In genomic region chr9:110916361-110916760, GRCh38 we compare ENCODE assay signal across 23 cellular contexts.
"Had no signal": no experiment of that assay in that cellular context is flagged by ENCODE, and none has a peak within 500 bp of the region (broad histone marks: within the 10 kb centered on the region; RNA-seq: fewer than 3 reads in every experiment).

No MANE protein-coding gene starts in this region.

- DNase-seq: activated B cell treated with CpG ODN at 0.5 μM for 24 hours; activated CD4-positive, alpha-beta T cell treated with anti-CD3 and anti-CD28 coated beads for 4 hours; activated CD4-positive, alpha-beta T cell treated with anti-CD3 and anti-CD28 coated beads, Interleukin-2, amount 50 U/mL, for 48 hours; activated CD8-positive, alpha-beta memory T cell treated with anti-CD3 and anti-CD28 coated beads, Interleukin-2, amount 50 U/mL, for 48 hours; activated naive CD4-positive, alpha-beta T cell treated with anti-CD3 and anti-CD28 coated beads for 36 hours; activated naive CD8-positive, alpha-beta T cell treated with anti-CD3 and anti-CD28 coated beads, Interleukin-2, amount 10 ng/mL, durations not matched to agents 7 days and 5 days; activated T-cell treated with anti-CD3 and anti-CD28 coated beads, Interleukin-2, amount 50 U/mL, for 4 hours; amniotic stem cell; cerebellar nuclear complex; cortex of kidney; endodermal cell; foreskin melanocyte; immature natural killer cell; left ventricle myocardium inferior; naive thymus-derived CD4-positive, alpha-beta T cell; occipital lobe; stimulated activated CD4-positive, alpha-beta T cell treated with anti-CD3 and anti-CD28 coated beads, Interleukin-15, amount 100 ng/mL, for 24 hours; transverse colon had no signal

- H3K27me3 ChIP-seq: transverse colon had no signal

- H3K27ac Mint-ChIP-seq: activated B cell treated with CpG ODN at 0.5 μM for 24 hours; activated naive CD4-positive, alpha-beta T cell treated with anti-CD3 and anti-CD28 coated beads for 36 hours; activated naive CD8-positive, alpha-beta T cell treated with anti-CD3 and anti-CD28 coated beads, Interleukin-2, amount 10 ng/mL, durations not matched to agents 7 days and 5 days; activated T-helper 2 cell treated with anti-CD3 and anti-CD28 coated beads, Interferon-gamma antibody, Interleukin-2, Interleukin-4, amounts not matched to agents 10 μg/mL and 5 μg/mL and 100 μg/mL, durations not matched to agents 14 hours and 24 hours and 36 hours; endodermal cell; immature natural killer cell; naive thymus-derived CD4-positive, alpha-beta T cell; stimulated activated memory B cell treated with anti-CD40 and anti-IgM and Interleukin-4, amounts not matched to agents 10 μg/mL and 1 μg/mL and 100 μg/mL, for 72 hours had no signal

- H3K9me3 ChIP-seq: transverse colon had no signal

- H3K27me3 Mint-ChIP-seq: activated B cell treated with CpG ODN at 0.5 μM for 24 hours; activated naive CD8-positive, alpha-beta T cell treated with anti-CD3 and anti-CD28 coated beads, Interleukin-2, amount 10 ng/mL, durations not matched to agents 7 days and 5 days; stimulated activated memory B cell treated with anti-CD40 and anti-IgM and Interleukin-4, amounts not matched to agents 10 μg/mL and 1 μg/mL and 100 μg/mL, for 72 hours had no signal

- H3K4me3 ChIP-seq: left ventricle myocardium inferior, smooth muscle cell, transverse colon had no signal

- H3K4me1 Mint-ChIP-seq: activated B cell treated with CpG ODN at 0.5 μM for 24 hours; activated naive CD8-positive, alpha-beta T cell treated with anti-CD3 and anti-CD28 coated beads, Interleukin-2, amount 10 ng/mL, durations not matched to agents 7 days and 5 days; immature natural killer cell; stimulated activated memory B cell treated with anti-CD40 and anti-IgM and Interleukin-4, amounts not matched to agents 10 μg/mL and 1 μg/mL and 100 μg/mL, for 72 hours had no signal

- H3K9me3 Mint-ChIP-seq: activated T-helper 2 cell treated with anti-CD3 and anti-CD28 coated beads, Interferon-gamma antibody, Interleukin-2, Interleukin-4, amounts not matched to agents 10 μg/mL and 5 μg/mL and 100 μg/mL, durations not matched to agents 14 hours and 24 hours and 36 hours; neural crest cell had no signal

- H3K36me3 ChIP-seq: left ventricle myocardium inferior, transverse colon had no signal

- H3K27ac ChIP-seq: left ventricle myocardium inferior, transverse colon had no signal

- ATAC-seq: activated T-cell treated with anti-CD3 and anti-CD28 coated beads, Interleukin-2, amount 50 U/mL, for 4 hours; naive thymus-derived CD4-positive, alpha-beta T cell; sciatic nerve; stimulated activated memory B cell treated with anti-CD40 and anti-IgM and Interleukin-4, amounts not matched to agents 10 μg/mL and 1 μg/mL and 100 μg/mL, for 72 hours had no signal

- H3K4me3 Mint-ChIP-seq: activated B cell treated with CpG ODN at 0.5 μM for 24 hours; activated naive CD4-positive, alpha-beta T cell treated with anti-CD3 and anti-CD28 coated beads for 36 hours; activated naive CD8-positive, alpha-beta T cell treated with anti-CD3 and anti-CD28 coated beads, Interleukin-2, amount 10 ng/mL, durations not matched to agents 7 days and 5 days; activated T-cell treated with anti-CD3 and anti-CD28 coated beads, Interleukin-2, amount 50 U/mL, for 4 hours; endodermal cell; immature natural killer cell; naive thymus-derived CD4-positive, alpha-beta T cell; neural crest cell; stimulated activated memory B cell treated with anti-CD40 and anti-IgM and Interleukin-4, amounts not matched to agents 10 μg/mL and 1 μg/mL and 100 μg/mL, for 72 hours had no signal

- H3K4me1 ChIP-seq: left ventricle myocardium inferior had no signal

- H3K4me2 ChIP-seq: smooth muscle cell had no signal

- H3K36me3 Mint-ChIP-seq: activated naive CD8-positive, alpha-beta T cell treated with anti-CD3 and anti-CD28 coated beads, Interleukin-2, amount 10 ng/mL, durations not matched to agents 7 days and 5 days; immature natural killer cell; naive thymus-derived CD4-positive, alpha-beta T cell; stimulated activated memory B cell treated with anti-CD40 and anti-IgM and Interleukin-4, amounts not matched to agents 10 μg/mL and 1 μg/mL and 100 μg/mL, for 72 hours had no signal
